Comparison of ENCODE assay signal across 16 cellular contexts in the genomic region with DNA sequence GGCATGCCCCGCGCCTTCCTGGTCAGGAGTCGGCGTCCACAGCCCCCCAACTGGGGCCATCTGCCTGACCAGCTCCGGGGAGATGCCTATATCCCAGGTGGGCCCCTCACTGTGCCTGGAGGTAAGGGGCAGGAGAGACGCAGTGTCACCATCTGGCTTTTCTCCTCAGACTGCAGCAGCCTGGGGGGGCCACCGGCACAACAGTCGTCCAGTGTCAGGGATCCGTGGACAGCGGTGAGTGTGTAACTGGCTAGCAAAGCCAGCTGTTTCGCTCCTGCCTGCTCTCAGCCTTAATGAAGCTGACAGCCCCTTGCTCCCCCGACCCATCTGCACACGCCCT. TPM values are rescaled to one million over a fixed set of nuclear protein-coding genes. Genes with fewer than 3 reads are reported as not detected.
DNase-seq lines count a peak whose midpoint lies in the region; ATAC-seq and TF ChIP-seq lines count a peak whose summit lies in the region.
"Had no signal": no experiment of that assay in that cellular context is flagged by ENCODE, and none has a peak within 500 bp of the region (broad histone marks: within the 10 kb centered on the region; RNA-seq: fewer than 3 reads in every experiment).

No MANE protein-coding gene starts in this region.

- H2BK5ac ChIP-seq in neuronal stem cell (ENCODE audit: low read length): no peak overlapping the region

- no peak overlapping the region for H3K23ac ChIP-seq in neuronal stem cell (ENCODE audit: low read depth, low read length, poor library complexity)

- H3K18ac ChIP-seq in neuronal stem cell (ENCODE audit: low read length): peak overlapping the region; percentile 5

- H3K4me2 ChIP-seq in neuronal stem cell (ENCODE audit: insufficient read depth, low read length, poor library complexity, severe bottlenecking): no peak overlapping the region

- peaks cover 19% of the 10 kb centered on the region for H3K79me1 ChIP-seq in neuronal stem cell (ENCODE audit: low read depth, low read length)

- H3K27ac Mint-ChIP-seq in CD4-positive, alpha-beta T cell: peak overlapping the region; percentile 30
- no peak overlapping the region for H3K27ac Mint-ChIP-seq in activated T-helper 1 cell treated with anti-CD3 and anti-CD28 coated beads, Interleukin-12 subunit alpha, Interleukin-12 subunit beta, Interleukin-2, Interleukin-4 antibody, amounts not matched to agents 30 ng/mL and 10 ng/mL and 1 ng/mL, durations not matched to agents 14 hours and 24 hours and 36 hours
- H3K27ac Mint-ChIP-seq: CD8-positive, alpha-beta T cell had no signal

- POLR2A ChIA-PET in CD4-positive, alpha-beta T cell (lab: Charles Lee): no interaction called here

- no peak overlapping the region for H3K27ac ChIP-seq in CD4-positive, alpha-beta T cell (ENCODE audit: low read depth, low read length)
- peak overlapping the region; percentile 23 for H3K27ac ChIP-seq in neuronal stem cell (replicated peaks; ENCODE audit: low read length)

- H2AFZ ChIP-seq in neuronal stem cell (ENCODE audit: low read length): no peak overlapping the region

- no peak overlapping the region for H4K91ac ChIP-seq in neuronal stem cell (ENCODE audit: low read depth, low read length, poor library complexity)

- H3K4me1 ChIP-seq in neuronal stem cell (ENCODE audit: control insufficient read depth in 2 of 2, insufficient read depth in 1 of 2, low read depth in 1 of 2, low read length in 2 of 2) (peaks cover 8 to 25% of the 10 kb centered on the region in 2 donors), HAP-1 (peaks cover 10% of the 10 kb centered on the region)

- peaks cover 27% of the 10 kb centered on the region for H3K4me1 Mint-ChIP-seq in CD4-positive, alpha-beta T cell (ENCODE audit: low read depth)
- H3K4me1 Mint-ChIP-seq in activated T-helper 1 cell treated with anti-CD3 and anti-CD28 coated beads, Interleukin-12 subunit alpha, Interleukin-12 subunit beta, Interleukin-2, Interleukin-4 antibody, amounts not matched to agents 30 ng/mL and 10 ng/mL and 1 ng/mL, durations not matched to agents 14 hours and 24 hours and 36 hours (ENCODE audit: low read depth): peaks cover 19% of the 10 kb centered on the region

- no peaks in the 10 kb centered on the region for H3K27me3 Mint-ChIP-seq in CD4-positive, alpha-beta T cell
- peaks cover 1% of the 10 kb centered on the region for H3K27me3 Mint-ChIP-seq in activated T-helper 1 cell treated with anti-CD3 and anti-CD28 coated beads, Interleukin-12 subunit alpha, Interleukin-12 subunit beta, Interleukin-2, Interleukin-4 antibody, amounts not matched to agents 30 ng/mL and 10 ng/mL and 1 ng/mL, durations not matched to agents 14 hours and 24 hours and 36 hours (ENCODE audit: insufficient read depth)

- no peak for TF ChIP-seq CTCF in CD4-positive, alpha-beta T cell (IDR thresholded peaks at IDR 0.05)

- H3K4ac ChIP-seq in neuronal stem cell (ENCODE audit: low read length): no peak overlapping the region

- no peak overlapping the region for H3K14ac ChIP-seq in neuronal stem cell (ENCODE audit: low read length)

- CTCF ChIA-PET in CD4-positive, alpha-beta T cell (lab: Charles Lee): no interaction called here

- H3K36me3 ChIP-seq in neuronal stem cell (replicated peaks in 1 of 2; ENCODE audit: control insufficient read depth in 2 of 2, insufficient read depth in 2 of 2, low read length in 2 of 2) (peaks cover 19 to 44% of the 10 kb centered on the region in 2 donors), HAP-1 (replicated peaks) (peaks cover 22% of the 10 kb centered on the region)

- intact Hi-C loops in CD4-positive, alpha-beta T cell (cut with DNase I, micrococcal nuclease): loop anchor here (5.0 to 10.0 kb wide), 6 partner anchors 114 to 1204 kb away; a partner anchor contains a TSS
- intact Hi-C loops in activated T-helper 1 cell treated with anti-CD3 and anti-CD28 coated beads, Interleukin-12 subunit alpha, Interleukin-12 subunit beta, Interleukin-2, Interleukin-4 antibody, amounts not matched to agents 30 ng/mL and 10 ng/mL and 1 ng/mL, durations not matched to agents 14 hours and 24 hours and 36 hours (cut with micrococcal nuclease): loop anchor here (10.0 kb wide), 3 partner anchors 466 to 1354 kb away; a partner anchor contains a TSS

- H3K27me3 ChIP-seq in CD4-positive, alpha-beta T cell (ENCODE audit: control insufficient read depth, insufficient read depth, low read length): no peaks in the 10 kb centered on the region
- H3K27me3 ChIP-seq in neuronal stem cell (ENCODE audit: control insufficient read depth in 3 of 3, insufficient read depth in 3 of 3, low read depth in 1 of 3, low read length in 3 of 3) (peaks cover 0 to 1% (median 0%) of the 10 kb centered on the region in 3 experiments), HAP-1 (ENCODE audit: low read depth) (no peaks in the 10 kb centered on the region)

- H3K36me3 Mint-ChIP-seq in CD4-positive, alpha-beta T cell (ENCODE audit: low read depth): peaks cover 41% of the 10 kb centered on the region
- H3K36me3 Mint-ChIP-seq in activated T-helper 1 cell treated with anti-CD3 and anti-CD28 coated beads, Interleukin-12 subunit alpha, Interleukin-12 subunit beta, Interleukin-2, Interleukin-4 antibody, amounts not matched to agents 30 ng/mL and 10 ng/mL and 1 ng/mL, durations not matched to agents 14 hours and 24 hours and 36 hours (ENCODE audit: low read depth): peaks cover 13% of the 10 kb centered on the region

- ATAC-seq in CD4-positive, alpha-beta T cell (ENCODE audit: poor library complexity): no peak
- ATAC-seq in GM19324 (IDR thresholded peaks at IDR 0.05; ENCODE audit: low FRiP score, unreplicated experiment): no peak
- ATAC-seq: CD8-positive, alpha-beta T cell had no signal

- H2BK15ac ChIP-seq in neuronal stem cell (ENCODE audit: low read length): no peak overlapping the region

- peak overlapping the region; percentile 75 for H3K9ac ChIP-seq in neuronal stem cell (ENCODE audit: low read depth, low read length, poor library complexity)

- no peak overlapping the region for H3K4me3 Mint-ChIP-seq in CD4-positive, alpha-beta T cell
- peak overlapping the region; percentile 56 for H3K4me3 Mint-ChIP-seq in activated T-helper 1 cell treated with anti-CD3 and anti-CD28 coated beads, Interleukin-12 subunit alpha, Interleukin-12 subunit beta, Interleukin-2, Interleukin-4 antibody, amounts not matched to agents 30 ng/mL and 10 ng/mL and 1 ng/mL, durations not matched to agents 14 hours and 24 hours and 36 hours
- H3K4me3 Mint-ChIP-seq: CD8-positive, alpha-beta T cell had no signal

- H4K8ac ChIP-seq in neuronal stem cell (ENCODE audit: low read depth, low read length): no peak overlapping the region

- H3K9me3 Mint-ChIP-seq in CD4-positive, alpha-beta T cell: no peaks in the 10 kb centered on the region
- no peaks in the 10 kb centered on the region for H3K9me3 Mint-ChIP-seq in activated T-helper 1 cell treated with anti-CD3 and anti-CD28 coated beads, Interleukin-12 subunit alpha, Interleukin-12 subunit beta, Interleukin-2, Interleukin-4 antibody, amounts not matched to agents 30 ng/mL and 10 ng/mL and 1 ng/mL, durations not matched to agents 14 hours and 24 hours and 36 hours
- H3K9me3 Mint-ChIP-seq: CD8-positive, alpha-beta T cell; H9 had no signal

- H3K4me3 ChIP-seq in neuronal stem cell (ENCODE audit: low read length in 2 of 2) (no peak overlapping the region), HAP-1 (no peak overlapping the region)

- in situ Hi-C loops in HAP-1 (cut with MboI; ENCODE audit: low sequenced_read_pairs): no loop called here

- DNase-seq in CD4-positive, alpha-beta T cell: no peak
- peak; percentile 43 to 86 for DNase-seq in NCI-H524 (lab: John Stamatoyannopoulos, UW)
- no peak for DNase-seq in activated T-helper 1 cell treated with anti-CD3 and anti-CD28 coated beads, Interleukin-12 subunit alpha, Interleukin-12 subunit beta, Interleukin-2, Interleukin-4 antibody, amounts not matched to agents 30 ng/mL and 10 ng/mL and 1 ng/mL, durations not matched to agents 14 hours and 24 hours and 36 hours (ENCODE audit: low spot score)
- no peak for DNase-seq in neuronal stem cell (ENCODE audit: low spot score)
- DNase-seq in NOMO-1 (lab: John Stamatoyannopoulos, UW; ENCODE audit: unreplicated experiment in 2 of 2): no peak
- DNase-seq in HAP-1 (ENCODE audit: low spot score in 2 of 2): no peak
- DNase-seq: AML-193; CD8-positive, alpha-beta T cell; KBM-7; NCI-H1092; NCI-H226; SHP77 treated with DMSO at 0.1 percent for 48 hours had no signal

- no peak overlapping the region for H2BK120ac ChIP-seq in neuronal stem cell (ENCODE audit: low read depth, low read length)

- H2AK5ac ChIP-seq in neuronal stem cell (ENCODE audit: low read depth, low read length): no peak overlapping the region

- WGBS in neuronal stem cell (ENCODE audit: extremely low coverage in 2 of 2, insufficient read length in 2 of 2, insufficient replicate concordance in 1 of 2), 2 donors: no CpG with 5 or more reads among the region's 13 CpGs

- no peak overlapping the region for H2BK12ac ChIP-seq in neuronal stem cell (ENCODE audit: low read length)

- no peaks in the 10 kb centered on the region for H3K9me3 ChIP-seq in CD4-positive, alpha-beta T cell (ENCODE audit: control insufficient read depth, low read length)
- H3K9me3 ChIP-seq in neuronal stem cell (replicated peaks in 1 of 2; ENCODE audit: control insufficient read depth in 2 of 2, insufficient read depth in 1 of 2, low read depth in 1 of 2, low read length in 2 of 2) (peaks cover 0 to 2% of the 10 kb centered on the region in 2 donors), HAP-1 (no peaks in the 10 kb centered on the region)

RNA-seq across cellular contexts. Expression of a gene that starts 0.2 kb away (rescaled TPM):
- total RNA-seq in CD4-positive, alpha-beta T cell: not detected
- not detected in 2 replicates for total RNA-seq in activated T-helper 1 cell treated with anti-CD3 and anti-CD28 coated beads, Interleukin-12 subunit alpha, Interleukin-12 subunit beta, Interleukin-2, Interleukin-4 antibody, amounts not matched to agents 30 ng/mL and 10 ng/mL and 1 ng/mL, durations not matched to agents 14 hours and 24 hours and 36 hours
- polyA plus RNA-seq in neuronal stem cell (2013, experiment 1 of 2): 0.13 TPM
- 0.07 TPM for polyA plus RNA-seq in neuronal stem cell (2013, experiment 2 of 2)
- total RNA-seq: CD8-positive, alpha-beta T cell; H9; MCF 10A had no signal

RNA-seq across cellular contexts. Expression of a gene that starts 3.5 kb away (rescaled TPM):
- 10 to 100 TPM; 29.2 to 31.1 TPM for total RNA-seq in CD4-positive, alpha-beta T cell
- total RNA-seq in activated T-helper 1 cell treated with anti-CD3 and anti-CD28 coated beads, Interleukin-12 subunit alpha, Interleukin-12 subunit beta, Interleukin-2, Interleukin-4 antibody, amounts not matched to agents 30 ng/mL and 10 ng/mL and 1 ng/mL, durations not matched to agents 14 hours and 24 hours and 36 hours: 76.3 and 92.4 TPM in 2 replicates
- polyA plus RNA-seq in neuronal stem cell (2013, experiment 1 of 2): 186 TPM
- 182 TPM for polyA plus RNA-seq in neuronal stem cell (2013, experiment 2 of 2)

RNA-seq across cellular contexts. Expression of a gene that starts 4.1 kb away (rescaled TPM):
- 10 to 100 TPM; 67.5 to 68.0 TPM for total RNA-seq in CD4-positive, alpha-beta T cell
- 127 and 143 TPM in 2 replicates for total RNA-seq in activated T-helper 1 cell treated with anti-CD3 and anti-CD28 coated beads, Interleukin-12 subunit alpha, Interleukin-12 subunit beta, Interleukin-2, Interleukin-4 antibody, amounts not matched to agents 30 ng/mL and 10 ng/mL and 1 ng/mL, durations not matched to agents 14 hours and 24 hours and 36 hours
- 314 TPM for polyA plus RNA-seq in neuronal stem cell (2013, experiment 1 of 2)
- polyA plus RNA-seq in neuronal stem cell (2013, experiment 2 of 2): 323 TPM

RNA-seq across cellular contexts. Expression of a gene that starts 28.7 kb away (rescaled TPM):
- total RNA-seq in CD4-positive, alpha-beta T cell: 100 to 1,000 TPM; 167 to 177 TPM
- total RNA-seq in activated T-helper 1 cell treated with anti-CD3 and anti-CD28 coated beads, Interleukin-12 subunit alpha, Interleukin-12 subunit beta, Interleukin-2, Interleukin-4 antibody, amounts not matched to agents 30 ng/mL and 10 ng/mL and 1 ng/mL, durations not matched to agents 14 hours and 24 hours and 36 hours: 326 and 335 TPM in 2 replicates
- 305 TPM for polyA plus RNA-seq in neuronal stem cell (2013, experiment 1 of 2)
- polyA plus RNA-seq in neuronal stem cell (2013, experiment 2 of 2): 308 TPM

RNA-seq across cellular contexts. Expression of a gene that starts 41.1 kb away (rescaled TPM):
- not detected for total RNA-seq in CD4-positive, alpha-beta T cell
- total RNA-seq in activated T-helper 1 cell treated with anti-CD3 and anti-CD28 coated beads, Interleukin-12 subunit alpha, Interleukin-12 subunit beta, Interleukin-2, Interleukin-4 antibody, amounts not matched to agents 30 ng/mL and 10 ng/mL and 1 ng/mL, durations not matched to agents 14 hours and 24 hours and 36 hours: not detected in 2 replicates
- polyA plus RNA-seq in neuronal stem cell (2013, experiment 1 of 2): not detected
- polyA plus RNA-seq in neuronal stem cell (2013, experiment 2 of 2): not detected
- total RNA-seq: A673; CD8-positive, alpha-beta T cell; H9; MCF 10A had no signal

Comparison
In these comparisons a context has a peak if more than half of its experiments do, and no peak if none do; other contexts are left out.
1. DNase-seq: peak in NCI-H524 (2 of 2); none in CD4-positive, alpha-beta T cell (0 of 10), activated T-helper 1 cell treated with anti-CD3 and anti-CD28 coated beads, Interleukin-12 subunit alpha, Interleukin-12 subunit beta, Interleukin-2, Interleukin-4 antibody, amounts not matched to agents 30 ng/mL and 10 ng/mL and 1 ng/mL, durations not matched to agents 14 hours and 24 hours and 36 hours (single experiment), neuronal stem cell (single experiment), NOMO-1 (0 of 2) and HAP-1 (0 of 2).